In the genomic region with DNA sequence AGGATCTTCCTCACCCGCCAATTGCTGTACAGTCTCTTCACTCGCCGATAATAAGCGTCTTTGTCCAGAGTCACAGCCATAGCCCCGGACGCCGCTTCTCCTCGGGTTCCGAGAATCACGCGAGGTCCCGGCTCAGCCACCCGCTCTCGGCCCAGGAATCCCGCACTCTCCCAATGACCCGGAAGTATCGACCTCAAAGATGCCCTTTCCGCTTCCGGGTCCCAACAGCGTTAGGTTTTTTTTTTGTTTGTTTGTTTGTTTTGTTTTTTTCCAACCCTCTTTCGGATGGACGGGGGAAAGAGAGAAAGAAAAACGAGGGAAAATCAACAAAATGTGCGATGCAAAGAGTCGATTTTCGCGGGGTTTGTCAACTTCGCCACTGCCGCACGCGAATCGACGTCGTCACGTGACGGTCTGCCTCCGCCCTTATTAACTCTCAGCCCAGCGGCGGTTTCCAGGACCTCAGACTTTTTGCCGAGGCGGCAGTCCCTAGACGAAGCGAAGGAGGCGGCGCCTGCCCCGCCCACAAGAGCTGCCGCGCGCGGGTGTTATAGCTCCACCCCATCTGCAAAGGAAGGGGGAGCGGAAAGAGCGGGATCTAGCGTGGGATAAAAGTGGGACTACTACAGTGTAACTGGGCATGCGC, we compare ENCODE assay signal across 8 cellular contexts. TPM values are rescaled to one million over a fixed set of nuclear protein-coding genes. Genes with fewer than 3 reads are reported as not detected.
DNase-seq lines count a peak whose midpoint lies in the region; ATAC-seq and TF ChIP-seq lines count a peak whose summit lies in the region.

Gene SUPT16H (minus strand): TSS at position 172 of the 646 bp plus-strand sequence. CDS start 92 bp downstream, at position 80.

- DNase-seq in NCI-H1092 treated with DMSO at 0.1 percent for 48 hours (lab: John Stamatoyannopoulos, UW), result peak; percentile 98
- peak; percentile 47 for DNase-seq in SKM-1 (lab: John Stamatoyannopoulos, UW; ENCODE audit: unreplicated experiment)
- DNase-seq in activated naive CD4-positive, alpha-beta T cell treated with anti-CD3 and anti-CD28 coated beads, Interleukin-2, amount 50 U/mL, for 72 hours (ENCODE audit: low spot score in 2 of 2), result peak; percentile 94 to 95
- peak; percentile 80 for DNase-seq in glomerular endothelial cell (ENCODE audit: extremely low read depth, low read depth, low spot score)
- DNase-seq in omental fat pad (ENCODE audit: low spot score), result peak; percentile 76
- peak; percentile 98 for DNase-seq in testis

- peaks cover 12% of the 10 kb centered on the region for H3K4me1 ChIP-seq in testis

- H3K9me3 Mint-ChIP-seq in activated naive CD4-positive, alpha-beta T cell treated with anti-CD3 and anti-CD28 coated beads, Interleukin-2, amount 50 U/mL, for 72 hours, result no peaks in the 10 kb centered on the region

- peaks cover 27 to 33% of the 10 kb centered on the region in 2 donors for H3K36me3 Mint-ChIP-seq in activated naive CD4-positive, alpha-beta T cell treated with anti-CD3 and anti-CD28 coated beads, Interleukin-2, amount 50 U/mL, for 72 hours

- 0 to 1% methylated on average over 40 to 54 of the region's 54 CpGs for WGBS in testis, 2 donors

- ATAC-seq in HG02610 (IDR thresholded peaks at IDR 0.05; ENCODE audit: unreplicated experiment) (peak; percentile 89), omental fat pad (ENCODE audit: low FRiP score) (peak; percentile 99)
- ATAC-seq in activated naive CD4-positive, alpha-beta T cell treated with anti-CD3 and anti-CD28 coated beads, Interleukin-2, amount 50 U/mL, for 72 hours, result peak; percentile 88 to 95

- no peaks in the 10 kb centered on the region for H3K9me3 ChIP-seq in testis

- H3K27me3 ChIP-seq in testis, result no peaks in the 10 kb centered on the region

- peak within 1 kb of the TSS; percentile 97 to 98 for H3K27ac Mint-ChIP-seq in activated naive CD4-positive, alpha-beta T cell treated with anti-CD3 and anti-CD28 coated beads, Interleukin-2, amount 50 U/mL, for 72 hours

- H3K4me3 ChIP-seq in GM08714 (ENCODE audit: low read length) (peak within 1 kb of the TSS; percentile 73), testis (peak within 1 kb of the TSS; percentile 80)

- no peak for TF ChIP-seq CTCF in omental fat pad (IDR thresholded peaks at IDR 0.05)
- TF ChIP-seq CTCF in testis (IDR thresholded peaks at IDR 0.05), result peak in 2 of 3 experiments; percentile 5 to 29

- intact Hi-C loops in testis (cut with DNase I; ENCODE audit: low total_unique reads), result loop anchor here (10.0 kb wide), 1 partner anchor 119 kb away; the partner anchor contains the start of gene HNRNPC

- TF ChIP-seq POLR2A in testis (IDR thresholded peaks at IDR 0.05), result no peak

- peak within 1 kb of the TSS; percentile 87 to 91 for H3K27ac ChIP-seq in testis

- H3K36me3 ChIP-seq in testis (ENCODE audit: low read depth, missing control alignments), result no peaks in the 10 kb centered on the region

RNA-seq across cellular contexts. Expression of gene SUPT16H, which starts in this region (rescaled TPM):
- total RNA-seq in activated naive CD4-positive, alpha-beta T cell treated with anti-CD3 and anti-CD28 coated beads, Interleukin-2, amount 50 U/mL, for 72 hours, result 100 to 1,000 TPM; 161 to 172 TPM
- total RNA-seq in glomerular endothelial cell, result 45.1 and 50.9 TPM in 2 replicates
- 10 to 100 TPM; 54.0 to 86.5 (median 60.3) TPM for total RNA-seq in omental fat pad
- total RNA-seq in testis, result 100 to 1,000 TPM; 104 to 112 TPM
- 99.5 TPM for polyA plus RNA-seq in testis (ENCODE audit: insufficient read depth, low read depth, low replicate concordance)

Comparison
In these comparisons a context has a peak if more than half of its experiments do, and no peak if none do; other contexts are left out.
1. Peak in every context shown above with its lines: DNase-seq, ATAC-seq, H3K4me3 ChIP-seq and H3K27ac ChIP-seq.
2. DNase-seq: peak in every context shown above with its lines; median percentile 98 in NCI-H1092 treated with DMSO at 0.1 percent for 48 hours; 98 in testis; 94 in activated naive CD4-positive, alpha-beta T cell treated with anti-CD3 and anti-CD28 coated beads, Interleukin-2, amount 50 U/mL, for 72 hours; 80 in glomerular endothelial cell; 76 in omental fat pad; 47 in SKM-1.
3. CTCF ChIP-seq: peak in testis (2 of 3); none in omental fat pad (0 of 3).